Comparison of ENCODE assay signal across 12 cellular contexts in genomic region chr1:153984125-153984899, GRCh38. TPM values are rescaled to one million over a fixed set of nuclear protein-coding genes. Genes with fewer than 3 reads are reported as not detected.
DNase-seq lines count a peak whose midpoint lies in the region; ATAC-seq, FAIRE-seq and TF ChIP-seq lines count a peak whose summit lies in the region.
"Had no signal": no experiment of that assay in that cellular context is flagged by ENCODE, and none has a peak within 500 bp of the region (broad histone marks: within the 10 kb centered on the region; RNA-seq: fewer than 3 reads in every experiment).

No MANE protein-coding gene starts in this region.

- in situ Hi-C loops in transverse colon (cut with MboI; ENCODE audit: low pct_ligation_motif_present in 1 of 4, low pct_unique_long_range_greater_than_20kb in 1 of 4, low sequenced_read_pairs in 3 of 4) (loop anchor here (5.0 to 25.0 kb wide), 8 partner anchors 170 to 472 kb away; partner anchors contain the start of genes ILF2 (in 2 of the 4), NPR1 (in 2 of the 4), S100A3 (in 1 of the 4) and S100A4 (in 1 of the 4)), HepG2 (cut with HindIII; ENCODE audit: extremely low pct_ligation_motif_present, low pct_unique_long_range_greater_than_20kb) (loop anchor here (10.0 kb wide), 1 partner anchor 300 kb away; no protein-coding TSS in a partner anchor)

- H3K4me3 Mint-ChIP-seq in activated naive CD4-positive, alpha-beta T cell treated with anti-CD3 and anti-CD28 coated beads, Interleukin-2, amount 50 U/mL, for 24 hours: no peak overlapping the region
- peak overlapping the region; percentile 86 to 96 (median 90) for H3K4me3 Mint-ChIP-seq in brain
- H3K4me3 Mint-ChIP-seq in activated naive CD4-positive, alpha-beta T cell treated with anti-CD3 and anti-CD28 coated beads, Interleukin-2, amount 10 ng/mL, durations not matched to agents 7 days and 5 days: no peak overlapping the region
- H3K4me3 Mint-ChIP-seq: central memory CD8-positive, alpha-beta T cell had no signal

- H3K9me3 ChIP-seq in mesenchymal stem cell (ENCODE audit: control insufficient read depth, low read length) (no peaks in the 10 kb centered on the region), transverse colon (no peaks in the 10 kb centered on the region), HepG2 (ENCODE audit: low read length) (no peaks in the 10 kb centered on the region)

- no peak for FAIRE-seq in HepG2 (lab: Jason Lieb, UNC)
- FAIRE-seq: GM12892 had no signal

- H3K23ac ChIP-seq in mesenchymal stem cell (ENCODE audit: low read length in 2 of 2): no peak overlapping the region

- H3K79me2 ChIP-seq in HepG2 (ENCODE audit: insufficient read depth, low read length): peaks cover 7% of the 10 kb centered on the region

- CTCF ChIA-PET in HepG2 (lab: Yijun Ruan, JAX; ENCODE audit: low intra/inter-chr PET ratio, low total read pairs): no interaction called here
- CTCF ChIA-PET in activated naive CD4-positive, alpha-beta T cell treated with anti-CD3 and anti-CD28 coated beads, Interleukin-2, amount 10 ng/mL, durations not matched to agents 7 days and 5 days (lab: Charles Lee): interaction anchor here (0.8 to 4.7 kb wide), 6 partner anchors 17 to 194 kb away, joined by 3 to 54 read pairs (median 7); partner anchors contain the start of genes CREB3L4 and SLC39A1

- H3K27ac Mint-ChIP-seq in activated naive CD4-positive, alpha-beta T cell treated with anti-CD3 and anti-CD28 coated beads, Interleukin-2, amount 50 U/mL, for 24 hours: peak overlapping the region; percentile 10
- H3K27ac Mint-ChIP-seq in brain: peak overlapping the region in 4 of 5 experiments; percentile 8 to 96 (median 30)
- no peak overlapping the region for H3K27ac Mint-ChIP-seq in activated naive CD4-positive, alpha-beta T cell treated with anti-CD3 and anti-CD28 coated beads, Interleukin-2, amount 10 ng/mL, durations not matched to agents 7 days and 5 days

- H3K27me3 ChIP-seq in mesenchymal stem cell (ENCODE audit: control insufficient read depth in 1 of 2, insufficient read depth in 1 of 2, low read length in 2 of 2): no peaks in the 10 kb centered on the region
- H3K27me3 ChIP-seq in transverse colon: no peaks in the 10 kb centered on the region
- H3K27me3 ChIP-seq in HepG2 (ENCODE audit: control insufficient read depth in 1 of 2, insufficient read depth in 2 of 2, low read length in 2 of 2): no peaks in the 10 kb centered on the region; a peak in 1 of 5 replicates

- no peak overlapping the region for H2BK15ac ChIP-seq in mesenchymal stem cell (ENCODE audit: low read depth, poor library complexity, severe bottlenecking)

- no TSS peak for BruUV-seq in HepG2 (replicated peaks; lab: Mats Ljungman, UMichigan)

- peak overlapping the region; percentile 23 for H4K91ac ChIP-seq in mesenchymal stem cell (ENCODE audit: low read length)

- H2AFZ ChIP-seq in mesenchymal stem cell (ENCODE audit: low read depth, low read length) (no peak overlapping the region), HepG2 (ENCODE audit: low read length) (no peak overlapping the region)

- 90% methylated on average over 6 of the region's 6 CpGs for WGBS in mesenchymal stem cell
- 67 to 72% methylated on average over 6 of the region's 6 CpGs for WGBS in transverse colon (ENCODE audit: low coverage in 1 of 2), 2 donors
- 92% methylated on average over 6 of the region's 6 CpGs for WGBS in HepG2 (ENCODE audit: low lambda C conversion rate)

- H3K27ac ChIP-seq in mesenchymal stem cell (ENCODE audit: low read length, poor library complexity, severe bottlenecking) (no peak overlapping the region), transverse colon (peak overlapping the region; percentile 86 to 96 (median 86)), HepG2 (ENCODE audit: extremely low read length, insufficient read depth, low read length) (no peak overlapping the region)

- H3K4me1 ChIP-seq in mesenchymal stem cell (ENCODE audit: control insufficient read depth, insufficient read depth, low read depth, low read length) (peaks cover 2% of the 10 kb centered on the region), transverse colon (peaks cover 0 to 29% (median 14%) of the 10 kb centered on the region in 4 donors), HepG2 (ENCODE audit: insufficient read depth, low read length) (peaks cover 16% of the 10 kb centered on the region)

- intact Hi-C loops in transverse colon (cut with DNase I; ENCODE audit: low total_unique reads) (loop anchor here (2.0 to 10.0 kb wide), 2 partner anchors 188 to 310 kb away; partner anchors contain the start of genes ILF2 and NPR1), HepG2 (cut with micrococcal nuclease; ENCODE audit: unreplicated experiment) (no loop called here)

- no peak for TF ChIP-seq RAD21 in HepG2 (CRISPR knock-in tag; IDR thresholded peaks at IDR 0.05)

- no peaks in the 10 kb centered on the region for H3K27me3 Mint-ChIP-seq in activated naive CD4-positive, alpha-beta T cell treated with anti-CD3 and anti-CD28 coated beads, Interleukin-2, amount 50 U/mL, for 24 hours
- H3K27me3 Mint-ChIP-seq in brain: peaks cover 3% of the 10 kb centered on the region
- peaks cover 22% of the 10 kb centered on the region for H3K27me3 Mint-ChIP-seq in activated naive CD4-positive, alpha-beta T cell treated with anti-CD3 and anti-CD28 coated beads, Interleukin-2, amount 10 ng/mL, durations not matched to agents 7 days and 5 days
- H3K27me3 Mint-ChIP-seq: central memory CD8-positive, alpha-beta T cell had no signal

- peak overlapping the region; percentile 61 for H2AK5ac ChIP-seq in mesenchymal stem cell (ENCODE audit: low read length, severe bottlenecking)

- H3K4me2 ChIP-seq in mesenchymal stem cell (ENCODE audit: low read length, poor library complexity, severe bottlenecking) (peak overlapping the region; percentile 29), HepG2 (ENCODE audit: low read depth, low read length) (no peak overlapping the region)

- no peak for DNase-seq in activated naive CD4-positive, alpha-beta T cell (lab: John Stamatoyannopoulos, UW)
- DNase-seq in mesenchymal stem cell (no peak), transverse colon (no peak), HepG2 (ENCODE audit: low spot score) (no peak), NCI-H2196 (lab: John Stamatoyannopoulos, UW; ENCODE audit: unreplicated experiment) (no peak)
- no peak for DNase-seq in activated naive CD4-positive, alpha-beta T cell treated with anti-CD3 and anti-CD28 coated beads, Interleukin-2, amount 10 ng/mL, durations not matched to agents 7 days and 5 days
- DNase-seq: NCI-H2081, Right ventricle myocardium superior had no signal

- H3K36me3 ChIP-seq in mesenchymal stem cell (ENCODE audit: control insufficient read depth in 1 of 2, insufficient read depth in 2 of 2, low read depth in 1 of 2, low read length in 2 of 2): peaks cover 27 to 45% of the 10 kb centered on the region in 2 experiments
- H3K36me3 ChIP-seq in transverse colon: no peaks in the 10 kb centered on the region
- no peaks in the 10 kb centered on the region; a peak in 1 of 5 replicates for H3K36me3 ChIP-seq in HepG2 (replicated peaks in 1 of 2; ENCODE audit: control insufficient read depth in 1 of 2, insufficient read depth in 2 of 2, low read length in 2 of 2)

- no peak for ATAC-seq in HepG2

- H4K20me1 ChIP-seq in HepG2 (ENCODE audit: insufficient read depth, low read length): no peaks in the 10 kb centered on the region

- no peak for TF ChIP-seq CTCF in brain (conservative IDR thresholded peaks at IDR 0.05)
- TF ChIP-seq CTCF in transverse colon (IDR thresholded peaks at IDR 0.05): no peak
- TF ChIP-seq CTCF in HepG2 (CRISPR knock-in tag; IDR thresholded peaks at IDR 0.05): no peak

- POLR2A ChIA-PET in HepG2 (lab: Yijun Ruan, JAX): interaction anchor here (0.9 to 7.5 kb wide), 4 partner anchors 17 to 216 kb away, joined by 3 to 92 read pairs (median 10); partner anchors contain the start of genes CREB3L4, DENND4B and SLC39A1

- peaks cover 15% of the 10 kb centered on the region for H3K79me1 ChIP-seq in mesenchymal stem cell (replicated peaks; ENCODE audit: low read length, poor library complexity, severe bottlenecking)

- no peaks in the 10 kb centered on the region for H3K9me3 Mint-ChIP-seq in activated naive CD4-positive, alpha-beta T cell treated with anti-CD3 and anti-CD28 coated beads, Interleukin-2, amount 50 U/mL, for 24 hours
- no peaks in the 10 kb centered on the region for H3K9me3 Mint-ChIP-seq in brain
- H3K9me3 Mint-ChIP-seq in activated naive CD4-positive, alpha-beta T cell treated with anti-CD3 and anti-CD28 coated beads, Interleukin-2, amount 10 ng/mL, durations not matched to agents 7 days and 5 days: no peaks in the 10 kb centered on the region
- H3K9me3 Mint-ChIP-seq: central memory CD8-positive, alpha-beta T cell had no signal

- peak overlapping the region in 1 of 2 experiments; percentile 99 for H3K4me3 ChIP-seq in mesenchymal stem cell (ENCODE audit: insufficient read depth in 1 of 2, low read depth in 1 of 2, low read length in 2 of 2)
- H3K4me3 ChIP-seq in transverse colon: peak overlapping the region in 1 of 4 donors; percentile 67
- H3K4me3 ChIP-seq in HepG2 (replicated peaks in 1 of 3; ENCODE audit: insufficient read depth in 1 of 3, low read depth in 2 of 3, low read length in 3 of 3): no peak overlapping the region

- peaks cover 27% of the 10 kb centered on the region for H3K4me1 Mint-ChIP-seq in activated naive CD4-positive, alpha-beta T cell treated with anti-CD3 and anti-CD28 coated beads, Interleukin-2, amount 50 U/mL, for 24 hours
- H3K4me1 Mint-ChIP-seq in brain: peaks cover 34% of the 10 kb centered on the region
- H3K4me1 Mint-ChIP-seq in activated naive CD4-positive, alpha-beta T cell treated with anti-CD3 and anti-CD28 coated beads, Interleukin-2, amount 10 ng/mL, durations not matched to agents 7 days and 5 days: peaks cover 23% of the 10 kb centered on the region

- peak overlapping the region in 1 of 2 experiments; percentile 61 for H3K18ac ChIP-seq in mesenchymal stem cell (ENCODE audit: low read depth in 1 of 2, low read length in 2 of 2)

- H3K9ac ChIP-seq in mesenchymal stem cell (ENCODE audit: low read length) (peak overlapping the region; percentile 99), HepG2 (ENCODE audit: insufficient read depth, low read depth, low read length) (no peak overlapping the region)

- no peak for TF ChIP-seq POLR2A in transverse colon (IDR thresholded peaks at IDR 0.05)
- TF ChIP-seq POLR2A in HepG2 (IDR thresholded peaks at IDR 0.05; ENCODE audit: insufficient read depth in 1 of 2, low read depth in 2 of 2, low read length in 2 of 2): no peak

- H2BK12ac ChIP-seq in mesenchymal stem cell (ENCODE audit: low read length in 2 of 2): no peak overlapping the region

- peak overlapping the region in 1 of 2 experiments; percentile 64 for H3K14ac ChIP-seq in mesenchymal stem cell (ENCODE audit: low read length in 2 of 2)

- no peak overlapping the region for H4K8ac ChIP-seq in mesenchymal stem cell (ENCODE audit: low read length)

- TF ChIP-seq EP300 in transverse colon (IDR thresholded peaks at IDR 0.05; ENCODE audit: low read depth) (no peak), HepG2 (IDR thresholded peaks at IDR 0.05; ENCODE audit: low read depth in 2 of 2, low read length in 2 of 2) (no peak), HepG2 (CRISPR knock-in tag; IDR thresholded peaks at IDR 0.05; ENCODE audit: borderline replicate concordance) (no peak)

- no peaks in the 10 kb centered on the region for H3K36me3 Mint-ChIP-seq in activated naive CD4-positive, alpha-beta T cell treated with anti-CD3 and anti-CD28 coated beads, Interleukin-2, amount 50 U/mL, for 24 hours
- peaks cover 8% of the 10 kb centered on the region for H3K36me3 Mint-ChIP-seq in brain
- no peaks in the 10 kb centered on the region for H3K36me3 Mint-ChIP-seq in activated naive CD4-positive, alpha-beta T cell treated with anti-CD3 and anti-CD28 coated beads, Interleukin-2, amount 10 ng/mL, durations not matched to agents 7 days and 5 days

- no peak overlapping the region for H2BK5ac ChIP-seq in mesenchymal stem cell (ENCODE audit: low read depth, low read length, poor library complexity, severe bottlenecking)

- H3K4ac ChIP-seq in mesenchymal stem cell (ENCODE audit: low read depth in 1 of 2, low read length in 2 of 2): no peak overlapping the region

- no peak overlapping the region for H2BK120ac ChIP-seq in mesenchymal stem cell (ENCODE audit: low read depth, low read length)

RNA-seq across cellular contexts. Expression of gene RAB13, which starts 1.8 kb away (rescaled TPM):
- polyA plus RNA-seq in brain (ENCODE audit: insufficient read depth, low read depth, low replicate concordance) (69.0 TPM), HepG2 (2011; rRNA removed) (15.9 and 16.0 TPM in 2 replicates)
- polyA plus RNA-seq in mesenchymal stem cell (2013, experiment 1 of 2): 464 TPM
- 450 TPM for polyA plus RNA-seq in mesenchymal stem cell (2013, experiment 2 of 2)
- total RNA-seq in transverse colon (10 to 100 TPM in 2 of 4 donors, 1 to 10 TPM in 2; 4.0 to 27.9 (median 15.4) TPM), HepG2 (2016; rRNA removed; fragmentation: Illumina TruSeq; extraction: Trizol) (24.7 and 28.7 TPM in 2 replicates)
- 27.4 and 31.6 TPM in 2 replicates for total RNA-seq in HepG2 (2016; cell fraction: cytosol; rRNA removed; fragmentation: Illumina TruSeq; extraction: Trizol; ENCODE audit: low read depth)
- total RNA-seq in HepG2 (2016; cell fraction: insoluble cytoplasmic fraction; rRNA removed; fragmentation: Illumina TruSeq; extraction: Trizol): 26.5 and 27.5 TPM in 2 replicates
- 29.2 and 33.6 TPM in 2 replicates for total RNA-seq in HepG2 (2016; cell fraction: membrane; rRNA removed; fragmentation: Illumina TruSeq; extraction: Trizol)
- total RNA-seq in HepG2 (2016; cell fraction: nucleus; rRNA removed; fragmentation: Illumina TruSeq; extraction: Trizol): 11.6 and 12.0 TPM in 2 replicates
- polyA plus RNA-seq in HepG2 (2011; cell fraction: cytosol; rRNA removed): 14.9 and 19.2 TPM in 2 replicates
- 4.3 and 4.7 TPM in 2 replicates for polyA plus RNA-seq in HepG2 (2011; cell fraction: nucleus; rRNA removed)
- 34.3 and 42.6 TPM in 2 replicates for polyA plus RNA-seq in HepG2 (2012)
- 61.2 and 66.8 TPM in 2 replicates for polyA plus RNA-seq in HepG2 (2016; cell fraction: cytosol; fragmentation: Illumina TruSeq; extraction: Trizol; ENCODE audit: low read depth)
- 52.2 and 60.0 TPM in 2 replicates for polyA plus RNA-seq in HepG2 (2016; cell fraction: insoluble cytoplasmic fraction; fragmentation: Illumina TruSeq; extraction: Trizol; ENCODE audit: low read depth)
- polyA plus RNA-seq in HepG2 (2016; cell fraction: membrane; fragmentation: Illumina TruSeq; extraction: Trizol; ENCODE audit: low read depth): 55.0 and 56.4 TPM in 2 replicates
- 31.4 and 34.6 TPM in 2 replicates for polyA plus RNA-seq in HepG2 (2016; cell fraction: nucleus; fragmentation: Illumina TruSeq; extraction: Trizol; ENCODE audit: insufficient read depth, low read depth)
- 5.1 and 19.0 TPM in 2 replicates for polyA minus RNA-seq in HepG2 (2011; rRNA and poly(A)+ RNA removed; ENCODE audit: low replicate concordance)
- polyA minus RNA-seq in HepG2 (2011; cell fraction: cytosol; rRNA and poly(A)+ RNA removed): 4.1 and 5.2 TPM in 2 replicates
- polyA minus RNA-seq in HepG2 (2011; cell fraction: nucleus; rRNA and poly(A)+ RNA removed): 4.8 TPM in 2 replicates

RNA-seq across cellular contexts. Expression of gene RPS27, which starts 6.2 kb away (rescaled TPM):
- polyA plus RNA-seq in brain (ENCODE audit: insufficient read depth, low read depth, low replicate concordance) (7,305 TPM), HepG2 (2011; rRNA removed) (9,964 and 10,356 TPM in 2 replicates)
- polyA plus RNA-seq in mesenchymal stem cell (2013, experiment 1 of 2): 14,565 TPM
- polyA plus RNA-seq in mesenchymal stem cell (2013, experiment 2 of 2): 13,784 TPM
- total RNA-seq in transverse colon (1,000 to 10,000 TPM in 2 of 4 donors, 100 to 1,000 TPM in 2; 222 to 1,839 (median 900) TPM), HepG2 (2016; rRNA removed; fragmentation: Illumina TruSeq; extraction: Trizol) (3,737 and 4,047 TPM in 2 replicates)
- total RNA-seq in HepG2 (2016; cell fraction: cytosol; rRNA removed; fragmentation: Illumina TruSeq; extraction: Trizol; ENCODE audit: low read depth): 7,018 and 7,793 TPM in 2 replicates
- total RNA-seq in HepG2 (2016; cell fraction: insoluble cytoplasmic fraction; rRNA removed; fragmentation: Illumina TruSeq; extraction: Trizol): 3,754 and 4,367 TPM in 2 replicates
- 10,548 and 11,167 TPM in 2 replicates for total RNA-seq in HepG2 (2016; cell fraction: membrane; rRNA removed; fragmentation: Illumina TruSeq; extraction: Trizol)
- total RNA-seq in HepG2 (2016; cell fraction: nucleus; rRNA removed; fragmentation: Illumina TruSeq; extraction: Trizol): 1,390 and 1,410 TPM in 2 replicates
- 3,302 and 3,959 TPM in 2 replicates for polyA plus RNA-seq in HepG2 (2011; cell fraction: cytosol; rRNA removed)
- 1,159 and 1,716 TPM in 2 replicates for polyA plus RNA-seq in HepG2 (2011; cell fraction: nucleus; rRNA removed)
- polyA plus RNA-seq in HepG2 (2012): 6,362 and 9,626 TPM in 2 replicates
- polyA plus RNA-seq in HepG2 (2016; cell fraction: cytosol; fragmentation: Illumina TruSeq; extraction: Trizol; ENCODE audit: low read depth): 10,194 and 10,575 TPM in 2 replicates
- 5,061 and 5,658 TPM in 2 replicates for polyA plus RNA-seq in HepG2 (2016; cell fraction: insoluble cytoplasmic fraction; fragmentation: Illumina TruSeq; extraction: Trizol; ENCODE audit: low read depth)
- polyA plus RNA-seq in HepG2 (2016; cell fraction: membrane; fragmentation: Illumina TruSeq; extraction: Trizol; ENCODE audit: low read depth): 12,027 and 13,095 TPM in 2 replicates
- 2,852 and 3,004 TPM in 2 replicates for polyA plus RNA-seq in HepG2 (2016; cell fraction: nucleus; fragmentation: Illumina TruSeq; extraction: Trizol; ENCODE audit: insufficient read depth, low read depth)
- polyA minus RNA-seq in HepG2 (2011; rRNA and poly(A)+ RNA removed; ENCODE audit: low replicate concordance): 343 and 788 TPM in 2 replicates
- polyA minus RNA-seq in HepG2 (2011; cell fraction: cytosol; rRNA and poly(A)+ RNA removed): 376 and 497 TPM in 2 replicates
- polyA minus RNA-seq in HepG2 (2011; cell fraction: nucleus; rRNA and poly(A)+ RNA removed): 262 and 417 TPM in 2 replicates

RNA-seq across cellular contexts. Expression of gene JTB, which starts 6.8 kb away (rescaled TPM):
- polyA plus RNA-seq in brain (ENCODE audit: insufficient read depth, low read depth, low replicate concordance) (133 TPM), HepG2 (2011; rRNA removed) (90.3 and 96.7 TPM in 2 replicates)
- polyA plus RNA-seq in mesenchymal stem cell (2013, experiment 1 of 2): 145 TPM
- 154 TPM for polyA plus RNA-seq in mesenchymal stem cell (2013, experiment 2 of 2)
- total RNA-seq in transverse colon (100 to 1,000 TPM in 3 of 4 donors, 10 to 100 TPM in 1; 88.8 to 303 (median 280) TPM), HepG2 (2016; rRNA removed; fragmentation: Illumina TruSeq; extraction: Trizol) (66.8 and 99.2 TPM in 2 replicates)
- 360 and 420 TPM in 2 replicates for total RNA-seq in HepG2 (2016; cell fraction: cytosol; rRNA removed; fragmentation: Illumina TruSeq; extraction: Trizol; ENCODE audit: low read depth)
- 56.2 and 94.9 TPM in 2 replicates for total RNA-seq in HepG2 (2016; cell fraction: insoluble cytoplasmic fraction; rRNA removed; fragmentation: Illumina TruSeq; extraction: Trizol)
- total RNA-seq in HepG2 (2016; cell fraction: membrane; rRNA removed; fragmentation: Illumina TruSeq; extraction: Trizol): 294 and 339 TPM in 2 replicates
- 49.2 and 54.2 TPM in 2 replicates for total RNA-seq in HepG2 (2016; cell fraction: nucleus; rRNA removed; fragmentation: Illumina TruSeq; extraction: Trizol)
- 113 and 147 TPM in 2 replicates for polyA plus RNA-seq in HepG2 (2011; cell fraction: cytosol; rRNA removed)
- polyA plus RNA-seq in HepG2 (2011; cell fraction: nucleus; rRNA removed): 63.3 and 75.8 TPM in 2 replicates
- polyA plus RNA-seq in HepG2 (2012): 63.8 and 72.9 TPM in 2 replicates
- 451 and 524 TPM in 2 replicates for polyA plus RNA-seq in HepG2 (2016; cell fraction: cytosol; fragmentation: Illumina TruSeq; extraction: Trizol; ENCODE audit: low read depth)
- polyA plus RNA-seq in HepG2 (2016; cell fraction: insoluble cytoplasmic fraction; fragmentation: Illumina TruSeq; extraction: Trizol; ENCODE audit: low read depth): 64.3 and 74.6 TPM in 2 replicates
- 289 and 331 TPM in 2 replicates for polyA plus RNA-seq in HepG2 (2016; cell fraction: membrane; fragmentation: Illumina TruSeq; extraction: Trizol; ENCODE audit: low read depth)
- 87.8 and 94.9 TPM in 2 replicates for polyA plus RNA-seq in HepG2 (2016; cell fraction: nucleus; fragmentation: Illumina TruSeq; extraction: Trizol; ENCODE audit: insufficient read depth, low read depth)
- polyA minus RNA-seq in HepG2 (2011; rRNA and poly(A)+ RNA removed; ENCODE audit: low replicate concordance): 39.7 and 118 TPM in 2 replicates
- polyA minus RNA-seq in HepG2 (2011; cell fraction: cytosol; rRNA and poly(A)+ RNA removed): 23.9 and 26.3 TPM in 2 replicates
- polyA minus RNA-seq in HepG2 (2011; cell fraction: nucleus; rRNA and poly(A)+ RNA removed): 16.4 and 19.4 TPM in 2 replicates

RNA-seq across cellular contexts. Expression of gene CREB3L4, which starts 16.6 kb away (rescaled TPM):
- 44.9 TPM for polyA plus RNA-seq in brain (ENCODE audit: insufficient read depth, low read depth, low replicate concordance)
- 3.3 TPM for polyA plus RNA-seq in mesenchymal stem cell (2013, experiment 1 of 2)
- polyA plus RNA-seq in mesenchymal stem cell (2013, experiment 2 of 2): 2.9 TPM
- 10 to 100 TPM in 2 of 4 donors, 1 to 10 TPM in 2; 2.2 to 18.7 (median 11.6) TPM for total RNA-seq in transverse colon
- 7.8 and 9.9 TPM in 2 replicates for total RNA-seq in HepG2 (2016; rRNA removed; fragmentation: Illumina TruSeq; extraction: Trizol)
- 2.6 and 3.2 TPM in 2 replicates for total RNA-seq in HepG2 (2016; cell fraction: cytosol; rRNA removed; fragmentation: Illumina TruSeq; extraction: Trizol; ENCODE audit: low read depth)
- 8.3 and 10.7 TPM in 2 replicates for total RNA-seq in HepG2 (2016; cell fraction: insoluble cytoplasmic fraction; rRNA removed; fragmentation: Illumina TruSeq; extraction: Trizol)
- total RNA-seq in HepG2 (2016; cell fraction: membrane; rRNA removed; fragmentation: Illumina TruSeq; extraction: Trizol): 6.5 and 7.8 TPM in 2 replicates
- total RNA-seq in HepG2 (2016; cell fraction: nucleus; rRNA removed; fragmentation: Illumina TruSeq; extraction: Trizol): 8.4 and 9.8 TPM in 2 replicates
- polyA plus RNA-seq in HepG2 (2011; rRNA removed): 17.4 and 18.7 TPM in 2 replicates
- 13.1 and 18.4 TPM in 2 replicates for polyA plus RNA-seq in HepG2 (2011; cell fraction: cytosol; rRNA removed)
- polyA plus RNA-seq in HepG2 (2011; cell fraction: nucleus; rRNA removed): 36.4 and 41.3 TPM in 2 replicates
- 9.7 and 10.7 TPM in 2 replicates for polyA plus RNA-seq in HepG2 (2012)
- polyA plus RNA-seq in HepG2 (2016; cell fraction: cytosol; fragmentation: Illumina TruSeq; extraction: Trizol; ENCODE audit: low read depth): 2.0 and 2.6 TPM in 2 replicates
- 8.4 and 10.9 TPM in 2 replicates for polyA plus RNA-seq in HepG2 (2016; cell fraction: insoluble cytoplasmic fraction; fragmentation: Illumina TruSeq; extraction: Trizol; ENCODE audit: low read depth)
- 4.1 and 6.4 TPM in 2 replicates for polyA plus RNA-seq in HepG2 (2016; cell fraction: membrane; fragmentation: Illumina TruSeq; extraction: Trizol; ENCODE audit: low read depth)
- polyA plus RNA-seq in HepG2 (2016; cell fraction: nucleus; fragmentation: Illumina TruSeq; extraction: Trizol; ENCODE audit: insufficient read depth, low read depth): 15.7 and 16.0 TPM in 2 replicates
- polyA minus RNA-seq in HepG2 (2011; rRNA and poly(A)+ RNA removed; ENCODE audit: low replicate concordance): 22.4 and 31.3 TPM in 2 replicates
- 5.7 and 9.4 TPM in 2 replicates for polyA minus RNA-seq in HepG2 (2011; cell fraction: cytosol; rRNA and poly(A)+ RNA removed)
- polyA minus RNA-seq in HepG2 (2011; cell fraction: nucleus; rRNA and poly(A)+ RNA removed): 10.2 and 12.7 TPM in 2 replicates

RNA-seq across cellular contexts. Expression of gene SLC39A1, which starts 21.0 kb away (rescaled TPM):
- polyA plus RNA-seq in brain (ENCODE audit: insufficient read depth, low read depth, low replicate concordance) (52.2 TPM), HepG2 (2011; rRNA removed) (71.2 and 80.5 TPM in 2 replicates)
- 106 TPM for polyA plus RNA-seq in mesenchymal stem cell (2013, experiment 1 of 2)
- polyA plus RNA-seq in mesenchymal stem cell (2013, experiment 2 of 2): 105 TPM
- total RNA-seq in transverse colon (10 to 100 TPM; 19.9 to 80.0 (median 47.1) TPM), HepG2 (2016; rRNA removed; fragmentation: Illumina TruSeq; extraction: Trizol) (47.5 and 78.4 TPM in 2 replicates)
- 18.4 and 21.0 TPM in 2 replicates for total RNA-seq in HepG2 (2016; cell fraction: cytosol; rRNA removed; fragmentation: Illumina TruSeq; extraction: Trizol; ENCODE audit: low read depth)
- total RNA-seq in HepG2 (2016; cell fraction: insoluble cytoplasmic fraction; rRNA removed; fragmentation: Illumina TruSeq; extraction: Trizol): 44.8 and 83.0 TPM in 2 replicates
- 48.8 and 53.3 TPM in 2 replicates for total RNA-seq in HepG2 (2016; cell fraction: membrane; rRNA removed; fragmentation: Illumina TruSeq; extraction: Trizol)
- total RNA-seq in HepG2 (2016; cell fraction: nucleus; rRNA removed; fragmentation: Illumina TruSeq; extraction: Trizol): 62.5 and 68.3 TPM in 2 replicates
- 85.8 and 89.3 TPM in 2 replicates for polyA plus RNA-seq in HepG2 (2011; cell fraction: cytosol; rRNA removed)
- polyA plus RNA-seq in HepG2 (2011; cell fraction: nucleus; rRNA removed): 45.4 and 53.1 TPM in 2 replicates
- 45.9 and 65.4 TPM in 2 replicates for polyA plus RNA-seq in HepG2 (2012)
- polyA plus RNA-seq in HepG2 (2016; cell fraction: cytosol; fragmentation: Illumina TruSeq; extraction: Trizol; ENCODE audit: low read depth): 17.5 and 20.5 TPM in 2 replicates
- polyA plus RNA-seq in HepG2 (2016; cell fraction: insoluble cytoplasmic fraction; fragmentation: Illumina TruSeq; extraction: Trizol; ENCODE audit: low read depth): 42.6 and 45.0 TPM in 2 replicates
- polyA plus RNA-seq in HepG2 (2016; cell fraction: membrane; fragmentation: Illumina TruSeq; extraction: Trizol; ENCODE audit: low read depth): 36.5 and 40.5 TPM in 2 replicates
- 87.4 and 101 TPM in 2 replicates for polyA plus RNA-seq in HepG2 (2016; cell fraction: nucleus; fragmentation: Illumina TruSeq; extraction: Trizol; ENCODE audit: insufficient read depth, low read depth)
- polyA minus RNA-seq in HepG2 (2011; rRNA and poly(A)+ RNA removed; ENCODE audit: low replicate concordance): 112 and 159 TPM in 2 replicates
- 38.9 and 39.9 TPM in 2 replicates for polyA minus RNA-seq in HepG2 (2011; cell fraction: cytosol; rRNA and poly(A)+ RNA removed)
- polyA minus RNA-seq in HepG2 (2011; cell fraction: nucleus; rRNA and poly(A)+ RNA removed): 14.5 and 19.6 TPM in 2 replicates

Comparison
In these comparisons a context has a peak if more than half of its experiments do, and no peak if none do; other contexts are left out.
1. H3K4me3 Mint-ChIP-seq: peak in brain (5 of 5); none in activated naive CD4-positive, alpha-beta T cell treated with anti-CD3 and anti-CD28 coated beads, Interleukin-2, amount 50 U/mL, for 24 hours (single experiment) and activated naive CD4-positive, alpha-beta T cell treated with anti-CD3 and anti-CD28 coated beads, Interleukin-2, amount 10 ng/mL, durations not matched to agents 7 days and 5 days (single experiment).
2. H3K27ac ChIP-seq: peak in transverse colon (4 of 4); none in mesenchymal stem cell (single experiment) and HepG2 (single experiment).